In genomic region chr1:51575406-51576084, GRCh38 we compare ENCODE assay signal across 11 cellular contexts. TPM values are rescaled to one million over a fixed set of nuclear protein-coding genes. Genes with fewer than 3 reads are reported as not detected.
A peak's percentile ranks its signal among the peaks of the same experiment; 100 is the strongest.
DNase-seq lines count a peak whose midpoint lies in the region; ATAC-seq, FAIRE-seq and TF ChIP-seq lines count a peak whose summit lies in the region.
"Had no signal": no experiment of that assay in that cellular context is flagged by ENCODE, and none has a peak within 500 bp of the region (broad histone marks: within the 10 kb centered on the region; RNA-seq: fewer than 3 reads in every experiment).

No MANE protein-coding gene starts in this region.

- TF ChIP-seq RAD21 in K562 (CRISPR knock-in tag; conservative IDR thresholded peaks at IDR 0.05 in 1 of 2, IDR thresholded peaks at IDR 0.05 in 1 of 2), result no peak

- peaks cover 7% of the 10 kb centered on the region for H3K36me3 Mint-ChIP-seq in activated naive CD4-positive, alpha-beta T cell treated with anti-CD3 and anti-CD28 coated beads, Interleukin-2, amount 10 ng/mL, durations not matched to agents 7 days and 5 days

- H3K4me2 ChIP-seq in K562 (ENCODE audit: insufficient read depth, low read length), result no peak overlapping the region
- H3K4me2 ChIP-seq: KMS-11 had no signal

- TF ChIP-seq CTCF in K562 (IDR thresholded peaks at IDR 0.05 in 2 of 3, conservative IDR thresholded peaks at IDR 0.05 in 1 of 3; ENCODE audit: insufficient read depth in 2 of 3, low read depth in 1 of 3, low read length in 3 of 3) (no peak), GM10266 (IDR thresholded peaks at IDR 0.05; ENCODE audit: control insufficient read depth, insufficient read depth, low read depth, missing control alignments) (no peak)

- no peak overlapping the region for H3K4me3 Mint-ChIP-seq in activated naive CD4-positive, alpha-beta T cell treated with anti-CD3 and anti-CD28 coated beads, Interleukin-2, amount 10 ng/mL, durations not matched to agents 7 days and 5 days

- no peak overlapping the region for H3K4me3 ChIP-seq in K562

- H3K27ac Mint-ChIP-seq in activated naive CD4-positive, alpha-beta T cell treated with anti-CD3 and anti-CD28 coated beads, Interleukin-2, amount 10 ng/mL, durations not matched to agents 7 days and 5 days, result peak overlapping the region; percentile 50

- H3K27me3 Mint-ChIP-seq in activated naive CD4-positive, alpha-beta T cell treated with anti-CD3 and anti-CD28 coated beads, Interleukin-2, amount 10 ng/mL, durations not matched to agents 7 days and 5 days, result no peaks in the 10 kb centered on the region

- peaks cover 0 to 14% of the 10 kb centered on the region in 2 experiments; a peak in 3 of 5 replicates for H3K4me1 ChIP-seq in K562 (replicated peaks in 1 of 2; ENCODE audit: control insufficient read depth in 2 of 2, insufficient read depth in 2 of 2, low read length in 2 of 2)

- peaks cover 55% of the 10 kb centered on the region for H3K4me1 Mint-ChIP-seq in activated naive CD4-positive, alpha-beta T cell treated with anti-CD3 and anti-CD28 coated beads, Interleukin-2, amount 10 ng/mL, durations not matched to agents 7 days and 5 days

- no peak for TF ChIP-seq POLR2A in K562 (conservative IDR thresholded peaks at IDR 0.05)

- no peaks in the 10 kb centered on the region for H3K9me3 ChIP-seq in K562 (replicated peaks; ENCODE audit: control insufficient read depth, insufficient read depth, low read depth, low read length)

- H3K9ac ChIP-seq in K562 (ENCODE audit: insufficient read depth in 1 of 2, low read depth in 2 of 2, low read length in 2 of 2), result no peak overlapping the region
- H3K9ac ChIP-seq: KMS-11 had no signal

- DNase-seq in activated naive CD4-positive, alpha-beta T cell treated with anti-CD3 and anti-CD28 coated beads, Interleukin-2, amount 10 ng/mL, durations not matched to agents 7 days and 5 days, result no peak
- no peak for DNase-seq in activated naive CD4-positive, alpha-beta T cell treated with Interleukin-2 at 50 U/mL for 16 hours
- DNase-seq in NCI-H2171 (lab: John Stamatoyannopoulos, UW) (peak; percentile 3), K562 (ENCODE audit: extremely low read depth in 1 of 4, low spot score in 3 of 4) (peak in 1 of 4 experiments; percentile 29), substantia nigra (lab: John Stamatoyannopoulos, UW) (no peak), DMS53 (lab: John Stamatoyannopoulos, UW) (no peak), GM10266 (ENCODE audit: extremely low spot score) (no peak), NCI-H1048 (lab: John Stamatoyannopoulos, UW) (no peak)
- DNase-seq: activated CD8-positive, alpha-beta memory T cell treated with anti-CD3 and anti-CD28 coated beads, Interleukin-2, amount 50 U/mL, for 48 hours; PC-3 had no signal

- in situ Hi-C loops in K562 (cut with MboI), result no loop called here

- no peaks in the 10 kb centered on the region for H3K79me2 ChIP-seq in K562 (ENCODE audit: control insufficient read depth, insufficient read depth, low read length)

- intact Hi-C loops in K562 (cut with micrococcal nuclease), result no loop called here

- no peaks in the 10 kb centered on the region for H3K27me3 ChIP-seq in K562 (ENCODE audit: control insufficient read depth in 2 of 2, insufficient read depth in 2 of 2, low read length in 2 of 2)

- ATAC-seq in K562, result no peak
- ATAC-seq: PC-3 had no signal

- no peaks in the 10 kb centered on the region for H3K9me1 ChIP-seq in K562 (ENCODE audit: control insufficient read depth, insufficient read depth, low read length)

- H2AFZ ChIP-seq in K562 (ENCODE audit: low read depth, low read length), result peak overlapping the region; percentile 72

- POLR2A ChIA-PET in K562 (lab: Yijun Ruan, JAX), result interaction anchor here (1.2 to 3.2 kb wide), 3 partner anchors 9 to 12 kb away, joined by 7 to 15 read pairs (median 11); no protein-coding TSS in a partner anchor

- 64% methylated on average over 8 of the region's 8 CpGs for WGBS in K562 (ENCODE audit: insufficient coverage, low coverage, missing lambda C conversion rate)

- no TSS peak for BruUV-seq in K562 (replicated peaks; lab: Mats Ljungman, UMichigan)

- CTCF ChIA-PET in activated naive CD4-positive, alpha-beta T cell treated with anti-CD3 and anti-CD28 coated beads, Interleukin-2, amount 10 ng/mL, durations not matched to agents 7 days and 5 days (lab: Charles Lee), result interaction anchor here (0.5 kb wide), 1 partner anchor 34 kb away, joined by 3 read pairs; no protein-coding TSS in a partner anchor
- CTCF ChIA-PET in K562 (lab: Yijun Ruan, JAX; ENCODE audit: low intra/inter-chr PET ratio), result no interaction called here

- no peaks in the 10 kb centered on the region for H4K20me1 ChIP-seq in K562 (replicated peaks; ENCODE audit: control insufficient read depth, insufficient read depth, low read length)

- H3K27ac ChIP-seq in K562 (ENCODE audit: extremely low read depth, low read depth, low read length) (peak overlapping the region; percentile 11; the same call in 1 of the 3 replicates), substantia nigra (ENCODE audit: low read depth, low read length, poor library complexity, severe bottlenecking) (peak overlapping the region; percentile 66)
- H3K27ac ChIP-seq: KMS-11 had no signal

- no peak for FAIRE-seq in K562 (lab: Jason Lieb, UNC)

- TF ChIP-seq EP300 in K562 (IDR thresholded peaks at IDR 0.05; ENCODE audit: low read length), result no peak

- peaks cover 5% of the 10 kb centered on the region for H3K9me3 Mint-ChIP-seq in activated naive CD4-positive, alpha-beta T cell treated with anti-CD3 and anti-CD28 coated beads, Interleukin-2, amount 10 ng/mL, durations not matched to agents 7 days and 5 days

- H3K36me3 ChIP-seq in K562 (ENCODE audit: control insufficient read depth, insufficient read depth, low read length), result no peaks in the 10 kb centered on the region

TF ChIP-seq in K562, 482 proteins besides CTCF, POLR2A, EP300 and RAD21 (continues in another document):
- TF ChIP-seq JUND (IDR thresholded peaks at IDR 0.05; ENCODE audit: borderline replicate concordance, low read depth, low read length) (peak; percentile 6; the same call in 1 of the 2 replicates), JUND (tag; IDR thresholded peaks at IDR 0.05; ENCODE audit: borderline replicate concordance, low read depth, low read length) (no peak), FOSL1 (tag; conservative IDR thresholded peaks at IDR 0.05) (0 out of 2 replicates have a peak, but pooled peaks have one; percentile 18), SMARCE1 (IDR thresholded peaks at IDR 0.05) (0 out of 2 replicates have a peak, but pooled peaks have one; percentile 25), FUS (optimal IDR thresholded peaks at IDR 0.05; ENCODE audit: low read depth, low read length) (no peak), CSDE1 (IDR thresholded peaks at IDR 0.05) (no peak), ARID1B (IDR thresholded peaks at IDR 0.05) (peak; percentile 38; the same call in 1 of the 2 replicates), ELF2 (CRISPR knock-in tag; IDR thresholded peaks at IDR 0.05) (0 out of 2 replicates have a peak, but pooled peaks have one; percentile 35)
- TF ChIP-seq, protein P1, sequence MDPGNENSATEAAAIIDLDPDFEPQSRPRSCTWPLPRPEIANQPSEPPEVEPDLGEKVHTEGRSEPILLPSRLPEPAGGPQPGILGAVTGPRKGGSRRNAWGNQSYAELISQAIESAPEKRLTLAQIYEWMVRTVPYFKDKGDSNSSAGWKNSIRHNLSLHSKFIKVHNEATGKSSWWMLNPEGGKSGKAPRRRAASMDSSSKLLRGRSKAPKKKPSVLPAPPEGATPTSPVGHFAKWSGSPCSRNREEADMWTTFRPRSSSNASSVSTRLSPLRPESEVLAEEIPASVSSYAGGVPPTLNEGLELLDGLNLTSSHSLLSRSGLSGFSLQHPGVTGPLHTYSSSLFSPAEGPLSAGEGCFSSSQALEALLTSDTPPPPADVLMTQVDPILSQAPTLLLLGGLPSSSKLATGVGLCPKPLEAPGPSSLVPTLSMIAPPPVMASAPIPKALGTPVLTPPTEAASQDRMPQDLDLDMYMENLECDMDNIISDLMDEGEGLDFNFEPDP (CRISPR knock-in tag; IDR thresholded peaks at IDR 0.05), result no peak

RNA-seq across cellular contexts. Expression of gene OSBPL9, which starts 41.3 kb away (rescaled TPM):
- total RNA-seq in K562 (2011; cell fraction: chromatin; rRNA removed; ENCODE audit: low replicate concordance), result 130 and 303 TPM in 2 replicates
- 63.4 and 95.5 TPM in 2 replicates for total RNA-seq in K562 (2011; cell fraction: nucleolus; rRNA removed)
- total RNA-seq in K562 (2011; cell fraction: nucleoplasm; rRNA removed), result 155 and 245 TPM in 2 replicates
- 170 and 185 TPM in 2 replicates for total RNA-seq in K562 (2014; rRNA removed)
- total RNA-seq in K562 (2014; rRNA removed; fragmentation: Illumina TruSeq; extraction: Trizol), result 210 and 239 TPM in 2 replicates
- 209 and 211 TPM in 2 replicates for total RNA-seq in K562 (2015; rRNA removed; fragmentation: Illumina TruSeq; extraction: Trizol)
- total RNA-seq in K562 (2021), result 131 and 136 TPM in 2 replicates
- 194 and 219 TPM in 2 replicates for polyA plus RNA-seq in K562 (2011; rRNA removed)
- polyA plus RNA-seq in K562 (2011; cell fraction: cytosol; rRNA removed), result 158 and 177 TPM in 2 replicates
- polyA plus RNA-seq in K562 (2011; cell fraction: nucleus; rRNA removed), result 148 and 218 TPM in 2 replicates
- 109 and 119 TPM in 2 replicates for polyA plus RNA-seq in K562 (2012)
- polyA plus RNA-seq in K562 (2014; fragmentation: Illumina TruSeq; extraction: Trizol), result 209 and 217 TPM in 2 replicates
- polyA plus RNA-seq in K562 (2014; fragmentation: Nextera tagmentation; extraction: Ambion mirVana), result 10 to 100 TPM; 43.9 to 66.2 TPM
- 140 and 148 TPM in 2 replicates for polyA plus RNA-seq in K562 (2014; rRNA removed)
- polyA minus RNA-seq in K562 (2011; rRNA and poly(A)+ RNA removed), result 239 and 277 TPM in 2 replicates
- 116 and 142 TPM in 2 replicates for polyA minus RNA-seq in K562 (2011; cell fraction: cytosol; rRNA and poly(A)+ RNA removed)
- 109 and 204 TPM in 2 replicates for polyA minus RNA-seq in K562 (2011; cell fraction: nucleus; rRNA and poly(A)+ RNA removed)

RNA-seq across cellular contexts. Expression of gene EPS15, which starts 56.5 kb away (rescaled TPM):
- total RNA-seq in K562 (2011; cell fraction: chromatin; rRNA removed; ENCODE audit: low replicate concordance), result 166 and 354 TPM in 2 replicates
- total RNA-seq in K562 (2011; cell fraction: nucleolus; rRNA removed), result 42.5 and 54.6 TPM in 2 replicates
- total RNA-seq in K562 (2011; cell fraction: nucleoplasm; rRNA removed), result 102 and 104 TPM in 2 replicates
- total RNA-seq in K562 (2014; rRNA removed), result 31.0 and 31.1 TPM in 2 replicates
- total RNA-seq in K562 (2014; rRNA removed; fragmentation: Illumina TruSeq; extraction: Trizol), result 55.0 and 67.0 TPM in 2 replicates
- 43.0 and 47.7 TPM in 2 replicates for total RNA-seq in K562 (2015; rRNA removed; fragmentation: Illumina TruSeq; extraction: Trizol)
- total RNA-seq in K562 (2021), result 59.7 and 69.0 TPM in 2 replicates
- 46.6 and 64.5 TPM in 2 replicates for polyA plus RNA-seq in K562 (2011; rRNA removed)
- polyA plus RNA-seq in K562 (2011; cell fraction: cytosol; rRNA removed), result 12.8 and 22.2 TPM in 2 replicates
- 32.0 and 36.8 TPM in 2 replicates for polyA plus RNA-seq in K562 (2011; cell fraction: nucleus; rRNA removed)
- polyA plus RNA-seq in K562 (2012), result 26.7 and 38.3 TPM in 2 replicates
- 41.2 and 41.7 TPM in 2 replicates for polyA plus RNA-seq in K562 (2014; fragmentation: Illumina TruSeq; extraction: Trizol)
- 10 to 100 TPM; 23.1 to 31.6 TPM for polyA plus RNA-seq in K562 (2014; fragmentation: Nextera tagmentation; extraction: Ambion mirVana)
- 33.6 and 33.9 TPM in 2 replicates for polyA plus RNA-seq in K562 (2014; rRNA removed)
- polyA minus RNA-seq in K562 (2011; rRNA and poly(A)+ RNA removed), result 141 and 149 TPM in 2 replicates
- 49.4 and 55.8 TPM in 2 replicates for polyA minus RNA-seq in K562 (2011; cell fraction: cytosol; rRNA and poly(A)+ RNA removed)
- 34.7 and 51.0 TPM in 2 replicates for polyA minus RNA-seq in K562 (2011; cell fraction: nucleus; rRNA and poly(A)+ RNA removed)
